ENCODE assay signal across 21 cellular contexts in genomic region chr11:59698506-59698905, GRCh38. TPM values are rescaled to one million over a fixed set of nuclear protein-coding genes. Genes with fewer than 3 reads are reported as not detected.
A peak's percentile ranks its signal among the peaks of the same experiment; 100 is the strongest.
DNase-seq lines count a peak whose midpoint lies in the region; ATAC-seq, FAIRE-seq and TF ChIP-seq lines count a peak whose summit lies in the region.
"Had no signal": no experiment of that assay in that cellular context is flagged by ENCODE, and none has a peak within 500 bp of the region (broad histone marks: within the 10 kb centered on the region; RNA-seq: fewer than 3 reads in every experiment).

No MANE protein-coding gene starts in this region.

- FAIRE-seq in keratinocyte (lab: Jason Lieb, UNC), result no peak
- FAIRE-seq: D721Med, G401.6, GM12891 had no signal

- H3K36me3 ChIP-seq in adipocyte (ENCODE audit: control insufficient read depth, insufficient read depth, low read length, severe bottlenecking) (no peaks in the 10 kb centered on the region), keratinocyte (ENCODE audit: control insufficient read depth in 2 of 2, extremely low read depth in 1 of 2, insufficient read depth in 2 of 2, low read length in 2 of 2) (no peaks in the 10 kb centered on the region), osteoblast (ENCODE audit: insufficient read depth, low read length) (no peaks in the 10 kb centered on the region)
- H3K36me3 ChIP-seq: BE2C had no signal

- H3K9me3 ChIP-seq in adipocyte (ENCODE audit: control insufficient read depth, low read length), result peaks cover 7% of the 10 kb centered on the region
- H3K9me3 ChIP-seq in keratinocyte (ENCODE audit: control insufficient read depth, low read depth, low read length), result no peaks in the 10 kb centered on the region
- H3K9me3 ChIP-seq in osteoblast (ENCODE audit: low read depth, low read length), result no peaks in the 10 kb centered on the region
- H3K9me3 ChIP-seq: BE2C had no signal

- H2AFZ ChIP-seq in keratinocyte (ENCODE audit: control insufficient read depth, low read length) (peak overlapping the region; percentile 27), osteoblast (ENCODE audit: low read length) (no peak overlapping the region)

- TF ChIP-seq CTCF in AG10803 (conservative IDR thresholded peaks at IDR 0.05; ENCODE audit: low read length) (no peak), keratinocyte (optimal IDR thresholded peaks at IDR 0.05 in 1 of 3, IDR thresholded peaks at IDR 0.05 in 1 of 3, conservative IDR thresholded peaks at IDR 0.05 in 1 of 3; ENCODE audit: extremely low read depth in 1 of 3, insufficient read depth in 2 of 3, low read length in 3 of 3) (no peak), osteoblast (IDR thresholded peaks at IDR 0.05; ENCODE audit: extremely low read depth, low read depth, low read length) (no peak)

- no peaks in the 10 kb centered on the region for H3K9me1 ChIP-seq in keratinocyte (ENCODE audit: control insufficient read depth, extremely low read depth, insufficient read depth, low read length)

- H3K4me1 ChIP-seq in adipocyte (ENCODE audit: control insufficient read depth, insufficient read depth, low read length) (peaks cover 10% of the 10 kb centered on the region), keratinocyte (ENCODE audit: control insufficient read depth, extremely low read depth, insufficient read depth, low read length) (no peaks in the 10 kb centered on the region), osteoblast (ENCODE audit: insufficient read depth, low read length) (no peaks in the 10 kb centered on the region)
- H3K4me1 ChIP-seq: BE2C had no signal

- H3K27me3 ChIP-seq in adipocyte (replicated peaks; ENCODE audit: control insufficient read depth, insufficient read depth, low read length) (no peaks in the 10 kb centered on the region), keratinocyte (ENCODE audit: control insufficient read depth, extremely low read depth, insufficient read depth, low read length) (no peaks in the 10 kb centered on the region), osteoblast (ENCODE audit: insufficient read depth, low read length) (no peaks in the 10 kb centered on the region)
- H3K27me3 ChIP-seq: BE2C had no signal

- H3K4me2 ChIP-seq in keratinocyte (ENCODE audit: control insufficient read depth, extremely low read depth, insufficient read depth, low read depth, low read length) (no peak overlapping the region), osteoblast (ENCODE audit: insufficient read depth, low read length) (no peak overlapping the region)

- H3K4me3 ChIP-seq in AG10803 (ENCODE audit: low read length), result no peak overlapping the region
- H3K4me3 ChIP-seq in adipocyte (ENCODE audit: low read length), result no peak overlapping the region
- H3K4me3 ChIP-seq in keratinocyte (ENCODE audit: control insufficient read depth in 2 of 3, extremely low read depth in 1 of 3, insufficient read depth in 2 of 3, low read depth in 1 of 3, low read length in 3 of 3), result no peak overlapping the region
- no peak overlapping the region for H3K4me3 ChIP-seq in osteoblast (ENCODE audit: insufficient read depth, low read length)

- H4K20me1 ChIP-seq in keratinocyte (ENCODE audit: control insufficient read depth, extremely low read depth, insufficient read depth, low read length) (no peaks in the 10 kb centered on the region), osteoblast (ENCODE audit: insufficient read depth, low read length) (no peaks in the 10 kb centered on the region)

- dilution Hi-C loops in keratinocyte (cut with MboI; ENCODE audit: extremely low pct_ligation_motif_present, low sequenced_read_pairs), result no loop called here

- H3K79me2 ChIP-seq in keratinocyte (ENCODE audit: control insufficient read depth, insufficient read depth, low read length) (no peaks in the 10 kb centered on the region), osteoblast (ENCODE audit: insufficient read depth, low read length) (no peaks in the 10 kb centered on the region)

- no peak overlapping the region for H3K27ac ChIP-seq in keratinocyte (ENCODE audit: control insufficient read depth, insufficient read depth, low read length)
- H3K27ac ChIP-seq in osteoblast (ENCODE audit: low read depth, low read length), result no peak overlapping the region
- H3K27ac ChIP-seq: C4-2B had no signal

- ATAC-seq in GM18907 (IDR thresholded peaks at IDR 0.05; ENCODE audit: unreplicated experiment), result no peak
- ATAC-seq: CD8-positive, alpha-beta T cell; HCT116 had no signal

- DNase-seq in AG10803 (ENCODE audit: low read depth) (peak; percentile 14), adipocyte (ENCODE audit: low read depth) (peak; percentile 69), fibroblast of gingiva (ENCODE audit: low read depth) (peak; percentile 4), keratinocyte (ENCODE audit: low read depth, low spot score) (no peak), cerebellum (ENCODE audit: low spot score) (no peak), osteoblast (ENCODE audit: insufficient read length, low spot score, missing footprints) (no peak)
- DNase-seq: 8988T; ACHN; BE2C; CD8-positive, alpha-beta T cell; COR-L47; DMS153; DMS79 treated with DMSO at 0.1 percent for 48 hours; EL had no signal

- H3K9ac ChIP-seq in adipocyte (ENCODE audit: low read length), result peak overlapping the region; percentile 25
- no peak overlapping the region for H3K9ac ChIP-seq in keratinocyte (ENCODE audit: control insufficient read depth, extremely low read depth, insufficient read depth, low read length)

RNA-seq across cellular contexts. Expression of gene OR10V1, which starts 15.1 kb away (rescaled TPM):
- polyA plus RNA-seq in keratinocyte, result not detected in 3 replicates
- not detected for polyA plus RNA-seq in keratinocyte (2011; ENCODE audit: low read depth)
- polyA plus RNA-seq in keratinocyte (2011; cell fraction: cytosol; rRNA removed), result not detected in 2 replicates
- not detected in 2 replicates for polyA plus RNA-seq in keratinocyte (2011; cell fraction: nucleus; rRNA removed)
- not detected in 2 replicates for polyA plus RNA-seq in keratinocyte (2012; ENCODE audit: low replicate concordance)
- polyA minus RNA-seq in keratinocyte, result not detected in 3 replicates
- polyA minus RNA-seq in keratinocyte (2011; cell fraction: cytosol; rRNA and poly(A)+ RNA removed), result not detected
- polyA minus RNA-seq in keratinocyte (2011; cell fraction: nucleus; rRNA and poly(A)+ RNA removed), result not detected in 2 replicates
- total RNA-seq in cerebellum (not detected), osteoblast (not detected in 2 replicates)
- total RNA-seq: CD8-positive, alpha-beta T cell; H4 had no signal

RNA-seq across cellular contexts. Expression of gene PATL1, which starts 29.7 kb away (rescaled TPM):
- 20.5 to 51.3 TPM (median 31.1 TPM) in 3 replicates for polyA plus RNA-seq in keratinocyte
- 12.5 TPM for polyA plus RNA-seq in keratinocyte (2011; ENCODE audit: low read depth)
- 31.1 and 49.5 TPM in 2 replicates for polyA plus RNA-seq in keratinocyte (2011; cell fraction: cytosol; rRNA removed)
- polyA plus RNA-seq in keratinocyte (2011; cell fraction: nucleus; rRNA removed), result 42.6 and 47.4 TPM in 2 replicates
- 18.7 and 28.3 TPM in 2 replicates for polyA plus RNA-seq in keratinocyte (2012; ENCODE audit: low replicate concordance)
- polyA minus RNA-seq in keratinocyte, result 14.7 to 28.9 TPM (median 28.6 TPM) in 3 replicates
- polyA minus RNA-seq in keratinocyte (2011; cell fraction: cytosol; rRNA and poly(A)+ RNA removed), result 7.7 TPM
- 9.0 and 15.4 TPM in 2 replicates for polyA minus RNA-seq in keratinocyte (2011; cell fraction: nucleus; rRNA and poly(A)+ RNA removed)
- total RNA-seq in cerebellum (7.9 TPM), osteoblast (17.7 and 19.5 TPM in 2 replicates)

RNA-seq across cellular contexts. Expression of gene STX3, which starts 56.7 kb away (rescaled TPM):
- 41.1 to 48.0 TPM (median 42.5 TPM) in 3 replicates for polyA plus RNA-seq in keratinocyte
- 219 TPM for polyA plus RNA-seq in keratinocyte (2011; ENCODE audit: low read depth)
- 39.9 and 56.1 TPM in 2 replicates for polyA plus RNA-seq in keratinocyte (2011; cell fraction: cytosol; rRNA removed)
- 41.3 and 52.1 TPM in 2 replicates for polyA plus RNA-seq in keratinocyte (2011; cell fraction: nucleus; rRNA removed)
- 29.6 and 54.4 TPM in 2 replicates for polyA plus RNA-seq in keratinocyte (2012; ENCODE audit: low replicate concordance)
- polyA minus RNA-seq in keratinocyte, result 12.3 to 36.2 TPM (median 26.5 TPM) in 3 replicates
- 25.7 TPM for polyA minus RNA-seq in keratinocyte (2011; cell fraction: cytosol; rRNA and poly(A)+ RNA removed)
- polyA minus RNA-seq in keratinocyte (2011; cell fraction: nucleus; rRNA and poly(A)+ RNA removed), result 23.3 and 40.3 TPM in 2 replicates
- total RNA-seq in cerebellum, result 22.2 TPM
- 51.4 and 53.6 TPM in 2 replicates for total RNA-seq in osteoblast

Comparison
In these comparisons a context has a peak if more than half of its experiments do, and no peak if none do; other contexts are left out.
1. DNase-seq: peak in AG10803 (single experiment), adipocyte (single experiment) and fibroblast of gingiva (single experiment); none in keratinocyte (single experiment), cerebellum (single experiment) and osteoblast (single experiment).